23 cellular contexts compared by ENCODE assay signal in the genomic region with DNA sequence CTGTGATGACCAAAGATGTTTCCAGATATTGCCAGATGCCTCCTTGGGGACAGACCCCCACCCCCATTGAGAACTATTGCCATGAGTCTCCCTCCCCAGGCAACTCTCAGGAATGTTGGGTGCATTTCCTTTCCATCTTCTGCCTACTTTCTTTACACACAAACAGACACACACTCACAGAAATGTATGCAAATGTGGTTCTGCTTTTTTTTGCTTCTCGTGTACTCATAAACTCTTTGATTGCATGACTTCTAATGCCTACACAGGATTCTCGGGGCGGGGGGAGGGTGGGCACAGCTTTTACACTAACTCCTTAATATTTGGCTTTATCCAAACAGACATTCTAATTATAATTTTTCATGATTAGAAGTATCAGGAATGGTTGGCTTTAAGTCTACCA.
"Had no signal": no experiment of that assay in that cellular context is flagged by ENCODE, and none has a peak within 500 bp of the region (broad histone marks: within the 10 kb centered on the region; RNA-seq: fewer than 3 reads in every experiment).

No MANE protein-coding gene starts in this region.

- H3K79me2 ChIP-seq: hepatocyte, parathyroid adenoma had no signal

- H3K4me1 Mint-ChIP-seq: activated CD8-positive, alpha-beta memory T cell treated with anti-CD3 and anti-CD28 coated beads, Interleukin-2, amount 10 ng/mL, durations not matched to agents 7 days and 5 days; mesothelial cell of epicardium had no signal

- H3K36me3 ChIP-seq: colonic mucosa had no signal

- H3K9me3 ChIP-seq: colonic mucosa, esophagus muscularis mucosa, left lung, stomach, suprapubic skin, tibial nerve had no signal

- H2AFZ ChIP-seq: hepatocyte, parathyroid adenoma had no signal

- ATAC-seq: activated CD8-positive, alpha-beta memory T cell treated with anti-CD3 and anti-CD28 coated beads, Interleukin-2, amount 10 ng/mL, durations not matched to agents 7 days and 5 days; activated CD8-positive, alpha-beta T cell treated with anti-CD3 and anti-CD28 coated beads for 36 hours; left lung; natural killer cell treated with Interleukin-12 subunit alpha and Interleukin-12 subunit beta and Interleukin-15 and Interleukin-18, amount 100 ng/mL, for 72 hours; sciatic nerve; stimulated activated effector memory CD8-positive, alpha-beta T cell treated with anti-CD3 and anti-CD28 coated beads, Interleukin-12 subunit alpha, Interleukin-12 subunit beta, amount 100 ng/mL, for 72 hours had no signal

- H3K4me3 Mint-ChIP-seq: activated CD4-positive, alpha-beta T cell treated with anti-CD3 and anti-CD28 coated beads, Interleukin-2, amount 10 ng/mL, durations not matched to agents 7 days and 5 days; activated CD8-positive, alpha-beta memory T cell treated with anti-CD3 and anti-CD28 coated beads, Interleukin-2, amount 10 ng/mL, durations not matched to agents 7 days and 5 days; activated CD8-positive, alpha-beta T cell treated with anti-CD3 and anti-CD28 coated beads for 36 hours; activated naive CD8-positive, alpha-beta T cell treated with anti-CD3 and anti-CD28 coated beads for 36 hours; mesothelial cell of epicardium; natural killer cell treated with Interleukin-12 subunit alpha and Interleukin-12 subunit beta and Interleukin-15 and Interleukin-18, amount 100 ng/mL, for 72 hours; stimulated activated effector memory CD8-positive, alpha-beta T cell treated with anti-CD3 and anti-CD28 coated beads, Interleukin-12 subunit alpha, Interleukin-12 subunit beta, amount 100 ng/mL, for 72 hours had no signal

- H3K4me2 ChIP-seq: hepatocyte had no signal

- H3K27ac ChIP-seq: colonic mucosa, esophagus muscularis mucosa, hepatocyte, left lung, parathyroid adenoma, stomach, suprapubic skin, tibial nerve, VCaP had no signal

- DNase-seq: activated CD4-positive, alpha-beta T cell treated with anti-CD3 and anti-CD28 coated beads, Interleukin-2, amount 10 ng/mL, durations not matched to agents 7 days and 5 days; activated CD4-positive, CD25-positive, alpha-beta regulatory T cell treated with anti-CD3 and anti-CD28 coated beads, Interleukin-2, amount 50 U/mL, for 72 hours; activated CD8-positive, alpha-beta memory T cell treated with anti-CD3 and anti-CD28 coated beads, Interleukin-2, amount 10 ng/mL, durations not matched to agents 7 days and 5 days; activated CD8-positive, alpha-beta T cell treated with anti-CD3 and anti-CD28 coated beads for 36 hours; activated naive CD8-positive, alpha-beta T cell treated with anti-CD3 and anti-CD28 coated beads for 36 hours; colonic mucosa; glutamatergic neuron; kidney glomerular epithelial cell; small intestine; stimulated activated CD4-positive, alpha-beta T cell treated with anti-CD3 and anti-CD28 coated beads, Interleukin-2, amount 100 ng/mL, for 24 hours; stomach had no signal

- H3K27me3 ChIP-seq: colonic mucosa, esophagus muscularis mucosa, hepatocyte, left lung, stomach, suprapubic skin, tibial nerve had no signal

- H3K27ac Mint-ChIP-seq: activated CD4-positive, alpha-beta T cell treated with anti-CD3 and anti-CD28 coated beads, Interleukin-2, amount 10 ng/mL, durations not matched to agents 7 days and 5 days; activated CD8-positive, alpha-beta memory T cell treated with anti-CD3 and anti-CD28 coated beads, Interleukin-2, amount 10 ng/mL, durations not matched to agents 7 days and 5 days; mesothelial cell of epicardium; natural killer cell treated with Interleukin-12 subunit alpha and Interleukin-12 subunit beta and Interleukin-15 and Interleukin-18, amount 100 ng/mL, for 72 hours had no signal

- H3K4me3 ChIP-seq: colonic mucosa, esophagus muscularis mucosa, hepatocyte, left lung, lung, stomach, suprapubic skin, tibial nerve had no signal

- H3K27me3 Mint-ChIP-seq: activated CD4-positive, alpha-beta T cell treated with anti-CD3 and anti-CD28 coated beads, Interleukin-2, amount 10 ng/mL, durations not matched to agents 7 days and 5 days; activated CD8-positive, alpha-beta memory T cell treated with anti-CD3 and anti-CD28 coated beads, Interleukin-2, amount 10 ng/mL, durations not matched to agents 7 days and 5 days; activated CD8-positive, alpha-beta T cell treated with anti-CD3 and anti-CD28 coated beads for 36 hours; activated naive CD8-positive, alpha-beta T cell treated with anti-CD3 and anti-CD28 coated beads for 36 hours; natural killer cell treated with Interleukin-12 subunit alpha and Interleukin-12 subunit beta and Interleukin-15 and Interleukin-18, amount 100 ng/mL, for 72 hours had no signal

- H3K4me1 ChIP-seq: colonic mucosa, parathyroid adenoma, stomach, suprapubic skin had no signal

- H3K9me3 Mint-ChIP-seq: activated CD4-positive, alpha-beta T cell treated with anti-CD3 and anti-CD28 coated beads, Interleukin-2, amount 10 ng/mL, durations not matched to agents 7 days and 5 days; activated CD8-positive, alpha-beta T cell treated with anti-CD3 and anti-CD28 coated beads for 36 hours; activated naive CD8-positive, alpha-beta T cell treated with anti-CD3 and anti-CD28 coated beads for 36 hours; mesothelial cell of epicardium; natural killer cell treated with Interleukin-12 subunit alpha and Interleukin-12 subunit beta and Interleukin-15 and Interleukin-18, amount 100 ng/mL, for 72 hours; stimulated activated effector memory CD8-positive, alpha-beta T cell treated with anti-CD3 and anti-CD28 coated beads, Interleukin-12 subunit alpha, Interleukin-12 subunit beta, amount 100 ng/mL, for 72 hours had no signal

- H3K9ac ChIP-seq: parathyroid adenoma had no signal
